Comparison of ENCODE assay signal across 20 cellular contexts in genomic region chrX:138885886-138886285, GRCh38.
A peak's percentile ranks its signal among the peaks of the same experiment; 100 is the strongest.
DNase-seq lines count a peak whose midpoint lies in the region; ATAC-seq and TF ChIP-seq lines count a peak whose summit lies in the region.
"Had no signal": no experiment of that assay in that cellular context is flagged by ENCODE, and none has a peak within 500 bp of the region (broad histone marks: within the 10 kb centered on the region; RNA-seq: fewer than 3 reads in every experiment).

No MANE protein-coding gene starts in this region.

- in situ Hi-C loops in GM23248 (cut with MboI): no loop called here
- in situ Hi-C loops in SK-MEL-5 (cut with HindIII; ENCODE audit: low pct_unique_long_range_greater_than_20kb, low sequenced_read_pairs): no loop called here

- intact Hi-C loops in left ventricle myocardium inferior (cut with micrococcal nuclease): no loop called here

- no peak overlapping the region for H2BK5ac ChIP-seq in H9 (ENCODE audit: insufficient read length, low read length)

- TF ChIP-seq CTCF in left ventricle myocardium inferior (IDR thresholded peaks at IDR 0.05; ENCODE audit: borderline replicate concordance) (no peak), H9 (conservative IDR thresholded peaks at IDR 0.05) (no peak)

- no peak overlapping the region for H4K8ac ChIP-seq in H9 (replicated peaks; ENCODE audit: insufficient read length, low read depth, low read length)

- no peaks in the 10 kb centered on the region for H4K20me1 ChIP-seq in GM23248 (ENCODE audit: insufficient read depth)
- no peaks in the 10 kb centered on the region for H4K20me1 ChIP-seq in H9 (ENCODE audit: control insufficient read depth, insufficient read depth, insufficient read length)

- H2AK5ac ChIP-seq in H9 (ENCODE audit: insufficient read length, low read length): no peak overlapping the region

- no peak for ATAC-seq in GM21390 (IDR thresholded peaks at IDR 0.05; ENCODE audit: unreplicated experiment)
- ATAC-seq: activated naive CD8-positive, alpha-beta T cell treated with anti-CD3 and anti-CD28 coated beads, Interleukin-2, amount 50 U/mL, for 24 hours; lower lobe of right lung; stimulated activated naive CD8-positive, alpha-beta T cell treated with anti-CD3 and anti-CD28 coated beads, Interleukin-15, amount 100 ng/mL, for 72 hours had no signal

- H3K36me3 Mint-ChIP-seq in H9 (ENCODE audit: insufficient read depth in 1 of 3, low read depth in 3 of 3): no peaks in the 10 kb centered on the region

- no peaks in the 10 kb centered on the region; the same call in 1 of the 2 replicates for H3K27me3 Mint-ChIP-seq in H9 (ENCODE audit: low read depth)
- H3K27me3 Mint-ChIP-seq: activated naive CD8-positive, alpha-beta T cell treated with anti-CD3 and anti-CD28 coated beads, Interleukin-2, amount 50 U/mL, for 24 hours; stimulated activated naive CD8-positive, alpha-beta T cell treated with anti-CD3 and anti-CD28 coated beads, Interleukin-15, amount 100 ng/mL, for 72 hours had no signal

- no peak overlapping the region for H3K56ac ChIP-seq in H9 (ENCODE audit: insufficient read length, low read depth, low read length)

- no peak overlapping the region for H3T11ph ChIP-seq in H9 (ENCODE audit: low read length)

- H3K18ac ChIP-seq in H9 (ENCODE audit: insufficient read length, low read depth, low read length): no peak overlapping the region

- no peak overlapping the region for H2AFZ ChIP-seq in GM23248
- no peak overlapping the region for H2AFZ ChIP-seq in H9 (ENCODE audit: low read length)

- H3K4me2 ChIP-seq in GM23248 (ENCODE audit: unreplicated experiment): peak overlapping the region; percentile 73
- H3K4me2 ChIP-seq in H9 (ENCODE audit: insufficient read depth, insufficient read length, low read length): no peak overlapping the region

- H3K27ac ChIP-seq in GM23248 (peak overlapping the region; percentile 36), left ventricle myocardium inferior (replicated peaks) (no peak overlapping the region), H9 (ENCODE audit: insufficient read length, low read depth, low read length) (no peak overlapping the region)
- H3K27ac ChIP-seq: esophagus muscularis mucosa, lower lobe of right lung, neutrophil had no signal

- H3K23me2 ChIP-seq in H9 (ENCODE audit: insufficient read length, low read depth, low read length, poor library complexity, severe bottlenecking): no peaks in the 10 kb centered on the region

- H3K36me3 ChIP-seq in GM23248 (ENCODE audit: low read depth) (no peaks in the 10 kb centered on the region), left ventricle myocardium inferior (no peaks in the 10 kb centered on the region)
- H3K36me3 ChIP-seq: esophagus muscularis mucosa, lower lobe of right lung, neutrophil had no signal

- no peak overlapping the region for H2BK15ac ChIP-seq in H9 (ENCODE audit: low read depth, low read length)

- no peak overlapping the region for H4K91ac ChIP-seq in H9 (ENCODE audit: insufficient read length, low read depth, low read length)

- WGBS in GM23248 (ENCODE audit: low coverage in 1 of 2, low lambda C conversion rate in 2 of 2, missing lambda C conversion rate in 2 of 2), 2 experiments: 10% methylated on average over 6 of the region's 6 CpGs
- no CpG with 5 or more reads among the region's 6 CpGs for WGBS in H9 (ENCODE audit: extremely low coverage, insufficient read length, low lambda C conversion rate)

- H2BK12ac ChIP-seq in H9 (ENCODE audit: insufficient read length, low read depth, low read length): no peak overlapping the region

- H4K5ac ChIP-seq in H9 (ENCODE audit: insufficient read length, low read depth, low read length): no peak overlapping the region

- no peaks in the 10 kb centered on the region for H3K79me1 ChIP-seq in H9 (ENCODE audit: insufficient read depth, low read depth, low read length, poor library complexity, severe bottlenecking)

- H3K4me3 Mint-ChIP-seq in H9: no peak overlapping the region
- H3K4me3 Mint-ChIP-seq: activated naive CD8-positive, alpha-beta T cell treated with anti-CD3 and anti-CD28 coated beads, Interleukin-2, amount 50 U/mL, for 24 hours; HFFc6; stimulated activated naive CD8-positive, alpha-beta T cell treated with anti-CD3 and anti-CD28 coated beads, Interleukin-15, amount 100 ng/mL, for 72 hours had no signal

- peaks cover 17% of the 10 kb centered on the region; the same call in 1 of the 2 replicates for H3K4me1 ChIP-seq in GM23248 (ENCODE audit: insufficient read depth)
- H3K4me1 ChIP-seq in left ventricle myocardium inferior: no peaks in the 10 kb centered on the region
- H3K4me1 ChIP-seq in H9 (ENCODE audit: insufficient read depth, low read length): no peaks in the 10 kb centered on the region
- H3K4me1 ChIP-seq: lower lobe of right lung had no signal

- peak overlapping the region; percentile 45 for H3K4me3 ChIP-seq in GM23248
- no peak overlapping the region for H3K4me3 ChIP-seq in left ventricle myocardium inferior
- H3K4me3 ChIP-seq: esophagus muscularis mucosa, lower lobe of right lung had no signal

- H3K27me3 ChIP-seq in GM23248 (replicated peaks; ENCODE audit: insufficient read depth) (no peaks in the 10 kb centered on the region), left ventricle myocardium inferior (ENCODE audit: low read depth) (no peaks in the 10 kb centered on the region), H9 (ENCODE audit: insufficient read depth, low read length) (no peaks in the 10 kb centered on the region)
- H3K27me3 ChIP-seq: esophagus muscularis mucosa, neutrophil had no signal

- H3K79me2 ChIP-seq in GM23248 (ENCODE audit: insufficient read depth): no peaks in the 10 kb centered on the region
- H3K79me2 ChIP-seq in H9 (ENCODE audit: insufficient read depth, low read length): no peaks in the 10 kb centered on the region

- H3K4me1 Mint-ChIP-seq in H9: no peaks in the 10 kb centered on the region
- H3K4me1 Mint-ChIP-seq: activated naive CD8-positive, alpha-beta T cell treated with anti-CD3 and anti-CD28 coated beads, Interleukin-2, amount 50 U/mL, for 24 hours; stimulated activated naive CD8-positive, alpha-beta T cell treated with anti-CD3 and anti-CD28 coated beads, Interleukin-15, amount 100 ng/mL, for 72 hours had no signal

- no peak overlapping the region for H3K23ac ChIP-seq in H9 (ENCODE audit: insufficient read length, low read depth, low read length)

- DNase-seq in GM23248 (peak; percentile 68), SK-MEL-5 (ENCODE audit: low read depth, low spot score) (peak; percentile 10), fibroblast of gingiva (ENCODE audit: low read depth) (peak; percentile 49), renal cortical epithelial cell (ENCODE audit: low read depth) (peak; percentile 76), GM03348 (ENCODE audit: low spot score) (no peak), left ventricle myocardium inferior (no peak), H9 (no peak)
- DNase-seq: activated effector memory CD4-positive, alpha-beta T cell treated with anti-CD3 and anti-CD28 coated beads, Interleukin-2, amount 50 U/mL, for 16 hours; activated naive CD8-positive, alpha-beta T cell treated with anti-CD3 and anti-CD28 coated beads, Interleukin-2, amount 50 U/mL, for 24 hours; AML-193; HFFc6; lower lobe of right lung; NCI-H1417 treated with DMSO at 0.1 percent for 48 hours; NCI-H524 treated with DMSO at 0.1 percent for 48 hours; SIG-M5; stimulated activated CD4-positive, alpha-beta T cell treated with anti-CD3 and anti-CD28 coated beads, Interleukin-4, amount 100 ng/mL, for 4 hours; stimulated activated naive CD8-positive, alpha-beta T cell treated with anti-CD3 and anti-CD28 coated beads, Interleukin-15, amount 100 ng/mL, for 72 hours had no signal

- H3K9me3 Mint-ChIP-seq in H9: peaks cover 0 to 45% of the 10 kb centered on the region in 2 experiments; a peak in 2 of 5 replicates
- H3K9me3 Mint-ChIP-seq: activated naive CD8-positive, alpha-beta T cell treated with anti-CD3 and anti-CD28 coated beads, Interleukin-2, amount 50 U/mL, for 24 hours; stimulated activated naive CD8-positive, alpha-beta T cell treated with anti-CD3 and anti-CD28 coated beads, Interleukin-15, amount 100 ng/mL, for 72 hours had no signal

- peaks cover 10% of the 10 kb centered on the region; the same call in 1 of the 2 replicates for H3F3A ChIP-seq in GM23248 (ENCODE audit: insufficient read depth)

- H3K9me3 ChIP-seq in GM23248 (ENCODE audit: low read depth) (no peaks in the 10 kb centered on the region), left ventricle myocardium inferior (replicated peaks) (peaks cover 3% of the 10 kb centered on the region), H9 (ENCODE audit: control insufficient read depth, low read depth, low read length) (no peaks in the 10 kb centered on the region)
- H3K9me3 ChIP-seq: esophagus muscularis mucosa, lower lobe of right lung, neutrophil had no signal

- H3K9ac ChIP-seq in GM23248 (no peak overlapping the region), H9 (ENCODE audit: extremely low read depth, insufficient read length, low read length) (no peak overlapping the region)

- no peak overlapping the region for H2BK120ac ChIP-seq in H9 (ENCODE audit: low read depth, low read length, poor library complexity, severe bottlenecking)

- no peak overlapping the region for H3K4ac ChIP-seq in H9 (ENCODE audit: low read depth, low read length)

- H3K14ac ChIP-seq in H9 (ENCODE audit: insufficient read depth, low read length): no peak overlapping the region

- H2BK20ac ChIP-seq in H9 (ENCODE audit: low read depth, low read length, poor library complexity, severe bottlenecking): no peak overlapping the region

- H3K9me2 ChIP-seq in GM23248 (ENCODE audit: insufficient read depth): no peaks in the 10 kb centered on the region

- H3K27ac Mint-ChIP-seq in H9: no peak overlapping the region
- H3K27ac Mint-ChIP-seq: activated naive CD8-positive, alpha-beta T cell treated with anti-CD3 and anti-CD28 coated beads, Interleukin-2, amount 50 U/mL, for 24 hours; HFFc6 had no signal

Comparison
In these comparisons a context has a peak if more than half of its experiments do, and no peak if none do; other contexts are left out.
1. DNase-seq: peak in GM23248 (single experiment), SK-MEL-5 (single experiment), fibroblast of gingiva (single experiment) and renal cortical epithelial cell (single experiment); none in GM03348 (single experiment), left ventricle myocardium inferior (single experiment) and H9 (single experiment).